In the genomic region with DNA sequence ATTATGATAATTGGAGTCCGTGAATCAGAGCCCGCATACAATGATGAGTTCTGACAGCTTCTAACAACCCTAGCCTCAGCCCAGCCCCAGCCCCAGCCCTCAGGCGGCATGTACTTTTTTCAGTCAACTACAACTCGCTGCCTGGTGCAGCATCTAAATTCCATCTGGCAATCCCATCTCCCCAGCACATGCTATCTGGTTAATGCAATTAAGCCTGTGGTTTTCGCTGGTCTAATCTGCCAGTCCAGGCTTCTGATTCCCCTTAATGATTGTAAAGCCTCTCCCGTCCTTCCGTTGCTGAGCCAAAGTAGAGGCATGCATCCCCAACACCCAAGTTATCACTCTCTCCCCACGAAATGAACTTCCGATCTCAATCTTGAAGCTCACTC, we compare ENCODE assay signal across 10 cellular contexts. TPM values are rescaled to one million over a fixed set of nuclear protein-coding genes. Genes with fewer than 3 reads are reported as not detected.
A peak's percentile ranks its signal among the peaks of the same experiment; 100 is the strongest.
DNase-seq lines count a peak whose midpoint lies in the region; TF ChIP-seq lines count a peak whose summit lies in the region.
"Had no signal": no experiment of that assay in that cellular context is flagged by ENCODE, and none has a peak within 500 bp of the region (broad histone marks: within the 10 kb centered on the region; RNA-seq: fewer than 3 reads in every experiment).

No MANE protein-coding gene starts in this region.

- H4K91ac ChIP-seq in trophoblast cell (ENCODE audit: low read depth, low read length): no peak overlapping the region

- H2AFZ ChIP-seq in trophoblast cell (ENCODE audit: insufficient read depth, low read length, poor library complexity): no peak overlapping the region

- no peak overlapping the region for H4K12ac ChIP-seq in trophoblast cell (ENCODE audit: low read depth, low read length)

- TF ChIP-seq POLR2A in esophagus squamous epithelium (IDR thresholded peaks at IDR 0.05): no peak

- H3K27ac ChIP-seq in esophagus squamous epithelium: no peak overlapping the region
- H3K27ac ChIP-seq in trophoblast cell (ENCODE audit: low read depth, low read length): no peak overlapping the region

- H2BK5ac ChIP-seq in trophoblast cell (ENCODE audit: low read depth, low read length, poor library complexity): no peak overlapping the region

- no peak overlapping the region for H3K4me3 Mint-ChIP-seq in activated T-helper 2 cell treated with anti-CD3 and anti-CD28 coated beads, Interferon-gamma antibody, Interleukin-2, Interleukin-4, amounts not matched to agents 10 μg/mL and 5 μg/mL and 100 μg/mL, durations not matched to agents 14 hours and 24 hours and 36 hours (ENCODE audit: low read depth)
- H3K4me3 Mint-ChIP-seq: stimulated activated naive CD8-positive, alpha-beta T cell treated with anti-CD3 and anti-CD28 coated beads, Interleukin-15, Interleukin-2, amounts not matched to agents 100 ng/mL and 50 ng/mL, for 24 hours had no signal

- no peak overlapping the region for H2BK120ac ChIP-seq in trophoblast cell (ENCODE audit: insufficient read depth, low read length, poor library complexity)

- H3K14ac ChIP-seq in trophoblast cell (ENCODE audit: low read length): no peak overlapping the region

- WGBS in esophagus squamous epithelium, 2 donors: 3 to 5% methylated on average over 9 of the region's 9 CpGs
- no CpG with 5 or more reads among the region's 9 CpGs for WGBS in trophoblast cell (ENCODE audit: extremely low coverage, insufficient coverage, insufficient read length)

- H3K9me3 ChIP-seq in NT2/D1 (ENCODE audit: insufficient read depth, low read length) (no peaks in the 10 kb centered on the region), esophagus squamous epithelium (no peaks in the 10 kb centered on the region), trophoblast cell (ENCODE audit: insufficient read depth, low read depth, low read length) (peaks cover 4% of the 10 kb centered on the region)

- intact Hi-C loops in esophagus squamous epithelium (cut with DNase I): no loop called here
- intact Hi-C loops in activated T-helper 2 cell treated with anti-CD3 and anti-CD28 coated beads, Interferon-gamma antibody, Interleukin-2, Interleukin-4, amounts not matched to agents 10 μg/mL and 5 μg/mL and 100 μg/mL, durations not matched to agents 14 hours and 24 hours and 36 hours (cut with micrococcal nuclease): loop anchor here (2.0 kb wide), 1 partner anchor 26 kb away; no protein-coding TSS in a partner anchor

- DNase-seq in DMS53 (lab: John Stamatoyannopoulos, UW) (peak; percentile 69), NT2/D1 (ENCODE audit: low read depth, low spot score) (no peak), esophagus squamous epithelium (lab: John Stamatoyannopoulos, UW) (no peak), trophoblast cell (no peak), SKM-1 treated with dmso at 0.1 percent for 144 hours (lab: John Stamatoyannopoulos, UW; ENCODE audit: unreplicated experiment) (no peak), DMS114 treated with DMSO at 0.1 percent for 48 hours (lab: John Stamatoyannopoulos, UW; ENCODE audit: unreplicated experiment) (no peak), Kasumi-1 (lab: John Stamatoyannopoulos, UW) (no peak)
- DNase-seq in activated T-helper 2 cell treated with anti-CD3 and anti-CD28 coated beads, Interferon-gamma antibody, Interleukin-2, Interleukin-4, amounts not matched to agents 10 μg/mL and 5 μg/mL and 100 μg/mL, durations not matched to agents 14 hours and 24 hours and 36 hours (ENCODE audit: low spot score): no peak
- DNase-seq: NK-92 treated with Interleukin-12 subunit alpha and Interleukin-12 subunit beta, amount 100 ng/mL, for 24 hours had no signal

- H3K9me3 Mint-ChIP-seq in activated T-helper 2 cell treated with anti-CD3 and anti-CD28 coated beads, Interferon-gamma antibody, Interleukin-2, Interleukin-4, amounts not matched to agents 10 μg/mL and 5 μg/mL and 100 μg/mL, durations not matched to agents 14 hours and 24 hours and 36 hours: no peaks in the 10 kb centered on the region

- no peak for TF ChIP-seq CTCF in esophagus squamous epithelium (IDR thresholded peaks at IDR 0.05)

- no peak overlapping the region for H2BK12ac ChIP-seq in trophoblast cell (ENCODE audit: low read length)

- H3K9ac ChIP-seq in NT2/D1 (ENCODE audit: insufficient read length, low read depth): no peak overlapping the region
- H3K9ac ChIP-seq in trophoblast cell (ENCODE audit: low read length): no peak overlapping the region

- no peaks in the 10 kb centered on the region for H3K79me2 ChIP-seq in trophoblast cell (ENCODE audit: control insufficient read depth, insufficient read depth, low read length, poor library complexity)

- H3K36me3 ChIP-seq in NT2/D1 (ENCODE audit: insufficient read depth, insufficient read length, low read length): no peaks in the 10 kb centered on the region
- no peaks in the 10 kb centered on the region for H3K36me3 ChIP-seq in esophagus squamous epithelium
- no peaks in the 10 kb centered on the region for H3K36me3 ChIP-seq in trophoblast cell (ENCODE audit: control insufficient read depth in 1 of 2, insufficient read depth in 2 of 2, low read length in 2 of 2)

- no peak overlapping the region for H3K27ac Mint-ChIP-seq in activated T-helper 2 cell treated with anti-CD3 and anti-CD28 coated beads, Interferon-gamma antibody, Interleukin-2, Interleukin-4, amounts not matched to agents 10 μg/mL and 5 μg/mL and 100 μg/mL, durations not matched to agents 14 hours and 24 hours and 36 hours
- H3K27ac Mint-ChIP-seq: stimulated activated naive CD8-positive, alpha-beta T cell treated with anti-CD3 and anti-CD28 coated beads, Interleukin-15, Interleukin-2, amounts not matched to agents 100 ng/mL and 50 ng/mL, for 24 hours had no signal

- H3K27me3 ChIP-seq in NT2/D1 (ENCODE audit: insufficient read depth, insufficient read length): peaks cover 96% of the 10 kb centered on the region
- peaks cover 7 to 100% (median 28%) of the 10 kb centered on the region in 4 donors for H3K27me3 ChIP-seq in esophagus squamous epithelium
- peaks cover 46% of the 10 kb centered on the region for H3K27me3 ChIP-seq in trophoblast cell (ENCODE audit: insufficient read depth, low read length)

- H3K4me1 Mint-ChIP-seq in activated T-helper 2 cell treated with anti-CD3 and anti-CD28 coated beads, Interferon-gamma antibody, Interleukin-2, Interleukin-4, amounts not matched to agents 10 μg/mL and 5 μg/mL and 100 μg/mL, durations not matched to agents 14 hours and 24 hours and 36 hours (ENCODE audit: low read depth): no peaks in the 10 kb centered on the region

- H2AK5ac ChIP-seq in trophoblast cell (ENCODE audit: low read length): no peak overlapping the region

- peak overlapping the region; percentile 45 for H3K4me3 ChIP-seq in NT2/D1 (ENCODE audit: insufficient read length, low read depth)
- peak overlapping the region; percentile 23 to 61 (median 38) for H3K4me3 ChIP-seq in esophagus squamous epithelium
- peak overlapping the region; percentile 15 for H3K4me3 ChIP-seq in trophoblast cell (ENCODE audit: low read depth, low read length)

- no peak overlapping the region for H3K4ac ChIP-seq in trophoblast cell (ENCODE audit: low read depth, low read length)

- H3K4me2 ChIP-seq in trophoblast cell (ENCODE audit: low read length): peak overlapping the region; percentile 61

- H3K27me3 Mint-ChIP-seq in activated T-helper 2 cell treated with anti-CD3 and anti-CD28 coated beads, Interferon-gamma antibody, Interleukin-2, Interleukin-4, amounts not matched to agents 10 μg/mL and 5 μg/mL and 100 μg/mL, durations not matched to agents 14 hours and 24 hours and 36 hours (ENCODE audit: low read depth): peaks cover 12% of the 10 kb centered on the region

- peaks cover 7% of the 10 kb centered on the region for H3K4me1 ChIP-seq in NT2/D1 (ENCODE audit: insufficient read depth, insufficient read length)
- peaks cover 16 to 56% (median 17%) of the 10 kb centered on the region in 3 donors for H3K4me1 ChIP-seq in esophagus squamous epithelium
- peaks cover 23 to 27% of the 10 kb centered on the region in 2 experiments for H3K4me1 ChIP-seq in trophoblast cell (ENCODE audit: control insufficient read depth in 1 of 2, insufficient read depth in 2 of 2, low read length in 2 of 2)

- no peak overlapping the region for H4K8ac ChIP-seq in trophoblast cell (ENCODE audit: low read depth, low read length)

- H3K18ac ChIP-seq in trophoblast cell (ENCODE audit: low read length): no peak overlapping the region

- no peaks in the 10 kb centered on the region for H3K36me3 Mint-ChIP-seq in activated T-helper 2 cell treated with anti-CD3 and anti-CD28 coated beads, Interferon-gamma antibody, Interleukin-2, Interleukin-4, amounts not matched to agents 10 μg/mL and 5 μg/mL and 100 μg/mL, durations not matched to agents 14 hours and 24 hours and 36 hours (ENCODE audit: low read depth)

- no peak overlapping the region for H3K23ac ChIP-seq in trophoblast cell (ENCODE audit: low read length)

- no peaks in the 10 kb centered on the region for H3K79me1 ChIP-seq in trophoblast cell (ENCODE audit: low read length)

RNA-seq across cellular contexts. Expression of a gene that starts 0.9 kb away (rescaled TPM):
- total RNA-seq in esophagus squamous epithelium: under 1 TPM in 3 of 4 donors, not detected in 1; 0.29 to 0.97 (median 0.95) TPM
- polyA plus RNA-seq in trophoblast cell (2013): 5.5 and 6.0 TPM in 2 replicates
- total RNA-seq in activated T-helper 2 cell treated with anti-CD3 and anti-CD28 coated beads, Interferon-gamma antibody, Interleukin-2, Interleukin-4, amounts not matched to agents 10 μg/mL and 5 μg/mL and 100 μg/mL, durations not matched to agents 14 hours and 24 hours and 36 hours: not detected in 2 replicates
